Comparison of ENCODE assay signal across 23 cellular contexts in genomic region chr5:62002436-62002835, GRCh38.
"Had no signal": no experiment of that assay in that cellular context is flagged by ENCODE, and none has a peak within 500 bp of the region (broad histone marks: within the 10 kb centered on the region; RNA-seq: fewer than 3 reads in every experiment).

No MANE protein-coding gene starts in this region.

- H3K27me3 ChIP-seq: MG63, SJSA1 had no signal

- ATAC-seq: Panc1, PC-3 had no signal

- DNase-seq: KBM-7, MG63, NCI-H1092, NCI-H1105 treated with DMSO at 0.1 percent for 48 hours, NCI-H1417 treated with DMSO at 0.1 percent for 48 hours, NCI-H146, NCI-H1694 treated with DMSO at 0.1 percent for 48 hours, NCI-H1930, NCI-H2081, NCI-H2107, NCI-H2227 treated with DMSO at 0.1 percent for 48 hours, NCI-H446, NCI-H510A, NCI-H524 treated with DMSO at 0.1 percent for 48 hours, NCI-H69, NCI-H774, Right ventricle myocardium superior, SIG-M5, T-helper 1 cell had no signal

- H3K4me1 ChIP-seq: SJSA1 had no signal

- H3K27ac ChIP-seq: SJSA1, SK-N-MC had no signal

- H3K9me3 ChIP-seq: MG63, SJSA1 had no signal

- H3K4me3 ChIP-seq: MG63, SJSA1, SK-N-MC had no signal

- H3K36me3 ChIP-seq: MG63, SJSA1 had no signal
